16 cellular contexts compared by ENCODE assay signal in genomic region chr2:224930124-224930523, GRCh38.
DNase-seq lines count a peak whose midpoint lies in the region; ATAC-seq and TF ChIP-seq lines count a peak whose summit lies in the region.
"Had no signal": no experiment of that assay in that cellular context is flagged by ENCODE, and none has a peak within 500 bp of the region (broad histone marks: within the 10 kb centered on the region; RNA-seq: fewer than 3 reads in every experiment).

No MANE protein-coding gene starts in this region.

- intact Hi-C loops in transverse colon (cut with DNase I; ENCODE audit: low total_unique reads) (no loop called here), MCF 10A (cut with micrococcal nuclease) (no loop called here)

- H3K4me1 Mint-ChIP-seq in activated naive CD8-positive, alpha-beta T cell treated with anti-CD3 and anti-CD28 coated beads, Interleukin-2, amount 50 U/mL, for 24 hours, result peaks cover 100% of the 10 kb centered on the region
- H3K4me1 Mint-ChIP-seq in MCF 10A (ENCODE audit: insufficient read depth, unreplicated experiment), result peaks cover 20% of the 10 kb centered on the region

- TF ChIP-seq CTCF in transverse colon (IDR thresholded peaks at IDR 0.05) (no peak), MCF 10A (IDR thresholded peaks at IDR 0.05; ENCODE audit: unreplicated experiment) (no peak)

- no peak for TF ChIP-seq EP300 in transverse colon (IDR thresholded peaks at IDR 0.05; ENCODE audit: low read depth)

- WGBS in transverse colon (ENCODE audit: low coverage in 1 of 2), 2 donors, result 33 to 52% methylated on average over 4 to 5 of the region's 5 CpGs

- peak overlapping the region; percentile 58 for H3K4me3 Mint-ChIP-seq in activated naive CD8-positive, alpha-beta T cell treated with anti-CD3 and anti-CD28 coated beads, Interleukin-2, amount 50 U/mL, for 24 hours
- no peak overlapping the region for H3K4me3 Mint-ChIP-seq in MCF 10A (ENCODE audit: unreplicated experiment)

- no peaks in the 10 kb centered on the region for H3K9me3 Mint-ChIP-seq in activated naive CD8-positive, alpha-beta T cell treated with anti-CD3 and anti-CD28 coated beads, Interleukin-2, amount 50 U/mL, for 24 hours
- H3K9me3 Mint-ChIP-seq in MCF 10A (ENCODE audit: unreplicated experiment), result no peaks in the 10 kb centered on the region

- H3K27me3 Mint-ChIP-seq in activated naive CD8-positive, alpha-beta T cell treated with anti-CD3 and anti-CD28 coated beads, Interleukin-2, amount 50 U/mL, for 24 hours, result no peaks in the 10 kb centered on the region
- H3K27me3 Mint-ChIP-seq in MCF 10A (ENCODE audit: insufficient read depth, unreplicated experiment), result no peaks in the 10 kb centered on the region

- H3K36me3 ChIP-seq in transverse colon, result no peaks in the 10 kb centered on the region

- peaks cover 75% of the 10 kb centered on the region for H3K36me3 Mint-ChIP-seq in activated naive CD8-positive, alpha-beta T cell treated with anti-CD3 and anti-CD28 coated beads, Interleukin-2, amount 50 U/mL, for 24 hours (ENCODE audit: low read depth)
- peaks cover 10% of the 10 kb centered on the region for H3K36me3 Mint-ChIP-seq in MCF 10A (ENCODE audit: insufficient read depth, unreplicated experiment)

- no peak overlapping the region for H3K4me3 ChIP-seq in transverse colon
- H3K4me3 ChIP-seq: body of pancreas, lung had no signal

- ATAC-seq in activated naive CD8-positive, alpha-beta T cell treated with anti-CD3 and anti-CD28 coated beads, Interleukin-2, amount 50 U/mL, for 24 hours, result no peak
- no peak for ATAC-seq in HG02938 (IDR thresholded peaks at IDR 0.05; ENCODE audit: unreplicated experiment)
- ATAC-seq: body of pancreas had no signal

- H3K9me3 ChIP-seq in transverse colon, result no peaks in the 10 kb centered on the region
- H3K9me3 ChIP-seq: body of pancreas had no signal

- peaks cover 5 to 55% (median 17%) of the 10 kb centered on the region in 4 donors for H3K4me1 ChIP-seq in transverse colon
- H3K4me1 ChIP-seq: body of pancreas had no signal

- DNase-seq in stimulated activated naive CD4-positive, alpha-beta T cell (lab: John Stamatoyannopoulos, UW), result peak in 5 of 6 experiments; percentile 38 to 70 (median 64)
- DNase-seq in stimulated activated naive CD4-positive, alpha-beta T cell treated with Interleukin-2 at 50 U/mL for 16 hours (lab: John Stamatoyannopoulos, UW), result no peak
- DNase-seq in SKM-1 (lab: John Stamatoyannopoulos, UW; ENCODE audit: unreplicated experiment) (peak; percentile 13), transverse colon (no peak), C1 segment of cervical spinal cord (lab: John Stamatoyannopoulos, UW) (no peak), MCF 10A (ENCODE audit: unreplicated experiment) (no peak)
- no peak for DNase-seq in activated naive CD8-positive, alpha-beta T cell treated with anti-CD3 and anti-CD28 coated beads, Interleukin-2, amount 50 U/mL, for 24 hours
- DNase-seq: body of pancreas; GF-D8; NCI-H1092 treated with DMSO at 0.1 percent for 48 hours; nucleus accumbens; SHP77; stimulated activated CD4-positive, alpha-beta T cell treated with anti-CD3 and anti-CD28 coated beads, Interleukin-15, amount 100 ng/mL, for 24 hours; stimulated activated CD8-positive, alpha-beta memory T cell treated with anti-CD3 and anti-CD28 coated beads, Interleukin-4, amount 100 ng/mL, for 48 hours had no signal

- CTCF ChIA-PET in MCF 10A (lab: Yijun Ruan, JAX), result interaction anchor here (1.1 kb wide), 1 partner anchor 72 kb away, joined by 4 read pairs; no protein-coding TSS in a partner anchor

- no TSS peak for BruUV-seq in MCF 10A (replicated peaks; lab: Mats Ljungman, UMichigan)

- no peaks in the 10 kb centered on the region for H3K27me3 ChIP-seq in transverse colon
- H3K27me3 ChIP-seq: body of pancreas had no signal

- TF ChIP-seq POLR2A in transverse colon (IDR thresholded peaks at IDR 0.05), result no peak

- in situ Hi-C loops in transverse colon (cut with MboI; ENCODE audit: low pct_ligation_motif_present in 1 of 4, low pct_unique_long_range_greater_than_20kb in 1 of 4, low sequenced_read_pairs in 3 of 4), result no loop called here

- POLR2A ChIA-PET in MCF 10A (lab: Yijun Ruan, JAX), result no interaction called here

- peak overlapping the region; percentile 0 to 48 (median 33) for H3K27ac ChIP-seq in transverse colon

- peak overlapping the region; percentile 94 for H3K27ac Mint-ChIP-seq in activated naive CD8-positive, alpha-beta T cell treated with anti-CD3 and anti-CD28 coated beads, Interleukin-2, amount 50 U/mL, for 24 hours
- no peak overlapping the region for H3K27ac Mint-ChIP-seq in MCF 10A (ENCODE audit: low read depth, unreplicated experiment)

Comparison
In these comparisons a context has a peak if more than half of its experiments do, and no peak if none do; other contexts are left out.
1. DNase-seq: peak in stimulated activated naive CD4-positive, alpha-beta T cell (5 of 6) and SKM-1 (single experiment); none in stimulated activated naive CD4-positive, alpha-beta T cell treated with Interleukin-2 at 50 U/mL for 16 hours (single experiment), activated naive CD8-positive, alpha-beta T cell treated with anti-CD3 and anti-CD28 coated beads, Interleukin-2, amount 50 U/mL, for 24 hours (single experiment), transverse colon (single experiment), C1 segment of cervical spinal cord (0 of 14) and MCF 10A (single experiment).